1 cellular context compared by ENCODE assay signal in the genomic region with DNA sequence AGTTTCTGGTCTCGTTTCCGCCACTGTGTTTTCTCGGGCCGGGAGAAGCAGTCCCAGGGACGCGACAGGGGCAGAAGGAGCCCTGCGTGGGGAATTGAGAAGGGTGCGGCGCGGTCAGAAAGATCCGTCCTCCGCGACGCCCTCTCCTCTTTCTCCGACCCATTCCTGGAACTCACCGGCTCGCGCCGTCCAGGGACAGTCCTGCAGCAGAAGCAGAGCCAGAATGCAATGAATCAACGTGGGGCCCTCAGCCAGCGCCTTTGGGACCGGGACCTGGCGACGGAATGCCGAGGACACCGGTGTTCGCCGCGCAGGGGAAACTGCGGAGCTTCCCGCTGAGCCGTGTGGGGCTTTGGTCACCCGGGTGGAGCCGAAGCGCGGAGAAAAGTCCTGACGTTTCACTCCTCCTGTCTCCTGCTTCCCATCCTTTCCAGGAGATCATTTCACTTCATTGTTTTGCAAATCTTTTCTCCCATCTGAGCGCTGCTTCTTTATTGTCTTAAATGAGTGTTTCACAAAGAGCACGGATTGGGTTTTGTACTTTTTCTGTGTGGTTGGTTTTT.
TF ChIP-seq lines count a peak whose summit lies in the region.

No MANE protein-coding gene starts in this region.

TF ChIP-seq in endothelial cell of umbilical vein, 7 proteins besides CTCF, POLR2A, EP300 and RAD21:
- TF ChIP-seq JUN (IDR thresholded peaks at IDR 0.05; ENCODE audit: borderline replicate concordance, insufficient read depth, insufficient read length, low read depth) = no peak
- TF ChIP-seq FOS (IDR thresholded peaks at IDR 0.05; ENCODE audit: borderline replicate concordance, insufficient read depth, low read length) = no peak
- TF ChIP-seq POLR2AphosphoS5 (IDR thresholded peaks at IDR 0.05; ENCODE audit: insufficient read depth, low read depth, low read length) = no peak
- no peak for TF ChIP-seq MYC (IDR thresholded peaks at IDR 0.05; ENCODE audit: low read depth, low read length)
- peak; percentile 99 for TF ChIP-seq EZH2 (IDR thresholded peaks at IDR 0.05; ENCODE audit: borderline replicate concordance, low read depth, low read length, severe bottlenecking)
- no peak for TF ChIP-seq GATA2 (IDR thresholded peaks at IDR 0.05; ENCODE audit: insufficient read depth, insufficient read length, low read depth, low read length)
- TF ChIP-seq, protein P1, sequence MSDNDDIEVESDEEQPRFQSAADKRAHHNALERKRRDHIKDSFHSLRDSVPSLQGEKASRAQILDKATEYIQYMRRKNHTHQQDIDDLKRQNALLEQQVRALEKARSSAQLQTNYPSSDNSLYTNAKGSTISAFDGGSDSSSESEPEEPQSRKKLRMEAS (IDR thresholded peaks at IDR 0.05; ENCODE audit: insufficient read depth, insufficient read length) = no peak
